8 cellular contexts compared by ENCODE assay signal in genomic region chr10:95247200-95247880, GRCh38. TPM values are rescaled to one million over a fixed set of nuclear protein-coding genes. Genes with fewer than 3 reads are reported as not detected.
DNase-seq lines count a peak whose midpoint lies in the region; ATAC-seq, FAIRE-seq and TF ChIP-seq lines count a peak whose summit lies in the region.
"Had no signal": no experiment of that assay in that cellular context is flagged by ENCODE, and none has a peak within 500 bp of the region (broad histone marks: within the 10 kb centered on the region; RNA-seq: fewer than 3 reads in every experiment).

No MANE protein-coding gene starts in this region.

- H3K27me3 ChIP-seq in breast epithelium (no peaks in the 10 kb centered on the region), lower lobe of right lung (ENCODE audit: low read depth) (no peaks in the 10 kb centered on the region)

- no peak overlapping the region for H3K4me3 Mint-ChIP-seq in IgD-negative memory B cell
- H3K4me3 Mint-ChIP-seq: activated naive CD4-positive, alpha-beta T cell treated with anti-CD3 and anti-CD28 coated beads, Interleukin-2, amount 50 U/mL, for 24 hours had no signal

- H3K27me3 Mint-ChIP-seq in IgD-negative memory B cell: no peaks in the 10 kb centered on the region

- peaks cover 0 to 1% (median 0%) of the 10 kb centered on the region in 3 donors for H3K9me3 Mint-ChIP-seq in IgD-negative memory B cell
- H3K9me3 Mint-ChIP-seq: activated naive CD4-positive, alpha-beta T cell treated with anti-CD3 and anti-CD28 coated beads, Interleukin-2, amount 50 U/mL, for 24 hours had no signal

- DNase-seq in breast epithelium (ENCODE audit: low spot score in 2 of 2) (no peak), lower lobe of right lung (no peak), urothelium cell line (ENCODE audit: low spot score) (peak; percentile 56), NCI-H345 (lab: John Stamatoyannopoulos, UW) (no peak), DMS53 (lab: John Stamatoyannopoulos, UW) (no peak)

- no peak for ATAC-seq in lower lobe of right lung
- no peak for ATAC-seq in HG03442 (IDR thresholded peaks at IDR 0.05; ENCODE audit: unreplicated experiment)

- H3K27ac Mint-ChIP-seq in IgD-negative memory B cell: peak overlapping the region; percentile 64 to 91 (median 65)
- H3K27ac Mint-ChIP-seq: activated naive CD4-positive, alpha-beta T cell treated with anti-CD3 and anti-CD28 coated beads, Interleukin-2, amount 50 U/mL, for 24 hours had no signal

- TF ChIP-seq POLR2A in breast epithelium (IDR thresholded peaks at IDR 0.05): no peak

- TF ChIP-seq CTCF in breast epithelium (IDR thresholded peaks at IDR 0.05): no peak
- no peak for TF ChIP-seq CTCF in lower lobe of right lung (IDR thresholded peaks at IDR 0.05)

- no peaks in the 10 kb centered on the region for H3K9me3 ChIP-seq in breast epithelium
- H3K9me3 ChIP-seq in lower lobe of right lung: no peaks in the 10 kb centered on the region

- intact Hi-C loops in breast epithelium (cut with DNase I; ENCODE audit: low total_unique reads): loop anchor here (10.0 kb wide), 1 partner anchor 117 kb away; no protein-coding TSS in a partner anchor
- intact Hi-C loops in lower lobe of right lung (cut with DNase I): loop anchor here (10.0 kb wide), 1 partner anchor 117 kb away; no protein-coding TSS in a partner anchor

- H3K36me3 ChIP-seq in breast epithelium (no peaks in the 10 kb centered on the region), lower lobe of right lung (peaks cover 62% of the 10 kb centered on the region)

- peaks cover 5 to 13% of the 10 kb centered on the region in 2 donors for H3K4me1 ChIP-seq in breast epithelium
- peaks cover 40% of the 10 kb centered on the region for H3K4me1 ChIP-seq in lower lobe of right lung

- H3K36me3 Mint-ChIP-seq in IgD-negative memory B cell: peaks cover 5% of the 10 kb centered on the region
- H3K36me3 Mint-ChIP-seq: activated naive CD4-positive, alpha-beta T cell treated with anti-CD3 and anti-CD28 coated beads, Interleukin-2, amount 50 U/mL, for 24 hours had no signal

- no peak for FAIRE-seq in urothelium cell line (lab: Jason Lieb, UNC)

- peaks cover 16 to 28% (median 18%) of the 10 kb centered on the region in 3 donors for H3K4me1 Mint-ChIP-seq in IgD-negative memory B cell
- H3K4me1 Mint-ChIP-seq: activated naive CD4-positive, alpha-beta T cell treated with anti-CD3 and anti-CD28 coated beads, Interleukin-2, amount 50 U/mL, for 24 hours had no signal

- H3K27ac ChIP-seq in breast epithelium (peak overlapping the region; percentile 72 to 79), lower lobe of right lung (peak overlapping the region; percentile 32)

- no peak overlapping the region for H3K4me3 ChIP-seq in breast epithelium
- no peak overlapping the region for H3K4me3 ChIP-seq in lower lobe of right lung

RNA-seq across cellular contexts. Expression of gene PDLIM1, which starts 43.5 kb away (rescaled TPM):
- polyA plus RNA-seq in IgD-negative memory B cell: 357 TPM
- total RNA-seq in breast epithelium: 100 to 1,000 TPM in 1 of 3 donors, 10 to 100 TPM in 2; 80.8 to 143 (median 87.7) TPM
- 178 TPM for total RNA-seq in lower lobe of right lung

RNA-seq across cellular contexts. Expression of gene ACSM6, which starts 53.3 kb away (rescaled TPM):
- polyA plus RNA-seq in IgD-negative memory B cell: not detected
- total RNA-seq in breast epithelium: under 1 TPM in 1 of 3 donors, not detected in 2; 0.66 TPM
- not detected for total RNA-seq in lower lobe of right lung
